ENCODE assay signal across 1 cellular context in the genomic region with DNA sequence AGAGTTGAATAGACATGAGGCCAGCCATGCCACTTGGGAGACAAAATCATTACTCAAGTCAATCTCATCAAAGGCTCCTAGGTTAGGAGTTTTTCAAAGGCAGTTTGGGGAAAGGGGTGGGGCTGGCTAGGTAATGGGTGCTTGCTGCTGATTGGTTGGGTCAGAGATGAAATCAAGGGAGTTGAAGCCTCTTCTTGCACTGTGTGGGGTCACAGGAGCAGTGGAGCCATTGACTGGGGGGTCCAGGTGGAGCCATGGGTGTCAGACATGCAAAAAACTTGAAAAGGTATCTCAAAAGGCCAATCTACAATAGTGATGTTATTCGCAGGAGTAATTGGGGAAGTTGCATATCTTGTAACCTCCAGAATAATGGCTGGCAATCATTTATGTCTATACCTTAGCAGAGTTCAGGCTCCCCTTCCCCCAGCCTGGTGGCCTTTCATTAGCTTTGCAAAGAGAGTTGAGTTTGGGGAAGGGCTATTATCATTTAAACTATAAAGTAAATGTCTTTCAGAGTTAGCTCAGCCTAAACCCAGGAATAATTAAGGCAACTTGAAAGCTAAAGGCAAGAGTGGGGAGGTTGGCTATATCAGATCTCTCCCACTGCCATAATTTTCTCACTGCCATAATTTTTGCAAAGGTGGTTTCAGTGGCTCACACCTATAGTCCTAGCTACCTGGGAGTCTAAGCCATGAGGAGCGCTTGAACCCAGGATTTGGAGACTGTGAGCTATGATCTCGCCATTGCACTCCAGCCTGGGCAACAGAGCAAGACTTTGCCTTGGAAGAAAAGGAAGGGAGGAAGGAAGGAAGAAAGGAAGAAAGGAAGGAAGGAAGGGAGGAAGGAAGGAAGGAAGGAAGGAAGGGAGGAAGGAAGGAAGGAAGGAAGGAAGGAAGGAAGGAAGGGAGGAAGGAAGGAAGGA.
TF ChIP-seq lines count a peak whose summit lies in the region.

No MANE protein-coding gene starts in this region.

TF ChIP-seq in H1, 55 proteins besides CTCF, POLR2A, EP300 and RAD21:
- TF ChIP-seq CTBP2 (IDR thresholded peaks at IDR 0.05; ENCODE audit: borderline replicate concordance, insufficient read depth, insufficient read length, low read length) (no peak), RFX5 (IDR thresholded peaks at IDR 0.05; ENCODE audit: borderline replicate concordance, low read depth, low read length) (no peak), SP4 (IDR thresholded peaks at IDR 0.05; ENCODE audit: low read length) (no peak), BRCA1 (IDR thresholded peaks at IDR 0.05; ENCODE audit: low read depth, low read length) (no peak), KDM5A (IDR thresholded peaks at IDR 0.05; ENCODE audit: low read length) (no peak), TCF12 (IDR thresholded peaks at IDR 0.05; ENCODE audit: low read depth, low read length) (no peak), KDM4A (IDR thresholded peaks at IDR 0.05; ENCODE audit: low read depth, low read length, severe bottlenecking) (no peak), EGR1 (IDR thresholded peaks at IDR 0.05; ENCODE audit: borderline replicate concordance, low read depth, low read length) (no peak), RNF2 (IDR thresholded peaks at IDR 0.05; ENCODE audit: borderline replicate concordance, low read depth, low read length, missing control alignments, poor library complexity, severe bottlenecking) (no peak), SP1 (IDR thresholded peaks at IDR 0.05; ENCODE audit: low read depth, low read length) (peak; percentile 40; the same call in 1 of the 2 replicates), ASH2L (IDR thresholded peaks at IDR 0.05; ENCODE audit: low read length) (peak; percentile 39), SIRT6 (IDR thresholded peaks at IDR 0.05; ENCODE audit: low read length) (no peak), JUN (IDR thresholded peaks at IDR 0.05; ENCODE audit: low read depth, low read length) (no peak), YY1 (IDR thresholded peaks at IDR 0.05; ENCODE audit: low read depth, low read length) (no peak), SUZ12 (IDR thresholded peaks at IDR 0.05; ENCODE audit: low read length) (no peak), SIN3A (conservative IDR thresholded peaks at IDR 0.05 in 1 of 2, IDR thresholded peaks at IDR 0.05 in 1 of 2; ENCODE audit: low read depth in 1 of 2, low read length in 2 of 2) (no peak)
- TF ChIP-seq, protein P1, sequence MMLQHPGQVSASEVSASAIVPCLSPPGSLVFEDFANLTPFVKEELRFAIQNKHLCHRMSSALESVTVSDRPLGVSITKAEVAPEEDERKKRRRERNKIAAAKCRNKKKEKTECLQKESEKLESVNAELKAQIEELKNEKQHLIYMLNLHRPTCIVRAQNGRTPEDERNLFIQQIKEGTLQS (IDR thresholded peaks at IDR 0.05; ENCODE audit: insufficient read depth, low read depth, low read length): no peak
- TF ChIP-seq, protein P2, sequence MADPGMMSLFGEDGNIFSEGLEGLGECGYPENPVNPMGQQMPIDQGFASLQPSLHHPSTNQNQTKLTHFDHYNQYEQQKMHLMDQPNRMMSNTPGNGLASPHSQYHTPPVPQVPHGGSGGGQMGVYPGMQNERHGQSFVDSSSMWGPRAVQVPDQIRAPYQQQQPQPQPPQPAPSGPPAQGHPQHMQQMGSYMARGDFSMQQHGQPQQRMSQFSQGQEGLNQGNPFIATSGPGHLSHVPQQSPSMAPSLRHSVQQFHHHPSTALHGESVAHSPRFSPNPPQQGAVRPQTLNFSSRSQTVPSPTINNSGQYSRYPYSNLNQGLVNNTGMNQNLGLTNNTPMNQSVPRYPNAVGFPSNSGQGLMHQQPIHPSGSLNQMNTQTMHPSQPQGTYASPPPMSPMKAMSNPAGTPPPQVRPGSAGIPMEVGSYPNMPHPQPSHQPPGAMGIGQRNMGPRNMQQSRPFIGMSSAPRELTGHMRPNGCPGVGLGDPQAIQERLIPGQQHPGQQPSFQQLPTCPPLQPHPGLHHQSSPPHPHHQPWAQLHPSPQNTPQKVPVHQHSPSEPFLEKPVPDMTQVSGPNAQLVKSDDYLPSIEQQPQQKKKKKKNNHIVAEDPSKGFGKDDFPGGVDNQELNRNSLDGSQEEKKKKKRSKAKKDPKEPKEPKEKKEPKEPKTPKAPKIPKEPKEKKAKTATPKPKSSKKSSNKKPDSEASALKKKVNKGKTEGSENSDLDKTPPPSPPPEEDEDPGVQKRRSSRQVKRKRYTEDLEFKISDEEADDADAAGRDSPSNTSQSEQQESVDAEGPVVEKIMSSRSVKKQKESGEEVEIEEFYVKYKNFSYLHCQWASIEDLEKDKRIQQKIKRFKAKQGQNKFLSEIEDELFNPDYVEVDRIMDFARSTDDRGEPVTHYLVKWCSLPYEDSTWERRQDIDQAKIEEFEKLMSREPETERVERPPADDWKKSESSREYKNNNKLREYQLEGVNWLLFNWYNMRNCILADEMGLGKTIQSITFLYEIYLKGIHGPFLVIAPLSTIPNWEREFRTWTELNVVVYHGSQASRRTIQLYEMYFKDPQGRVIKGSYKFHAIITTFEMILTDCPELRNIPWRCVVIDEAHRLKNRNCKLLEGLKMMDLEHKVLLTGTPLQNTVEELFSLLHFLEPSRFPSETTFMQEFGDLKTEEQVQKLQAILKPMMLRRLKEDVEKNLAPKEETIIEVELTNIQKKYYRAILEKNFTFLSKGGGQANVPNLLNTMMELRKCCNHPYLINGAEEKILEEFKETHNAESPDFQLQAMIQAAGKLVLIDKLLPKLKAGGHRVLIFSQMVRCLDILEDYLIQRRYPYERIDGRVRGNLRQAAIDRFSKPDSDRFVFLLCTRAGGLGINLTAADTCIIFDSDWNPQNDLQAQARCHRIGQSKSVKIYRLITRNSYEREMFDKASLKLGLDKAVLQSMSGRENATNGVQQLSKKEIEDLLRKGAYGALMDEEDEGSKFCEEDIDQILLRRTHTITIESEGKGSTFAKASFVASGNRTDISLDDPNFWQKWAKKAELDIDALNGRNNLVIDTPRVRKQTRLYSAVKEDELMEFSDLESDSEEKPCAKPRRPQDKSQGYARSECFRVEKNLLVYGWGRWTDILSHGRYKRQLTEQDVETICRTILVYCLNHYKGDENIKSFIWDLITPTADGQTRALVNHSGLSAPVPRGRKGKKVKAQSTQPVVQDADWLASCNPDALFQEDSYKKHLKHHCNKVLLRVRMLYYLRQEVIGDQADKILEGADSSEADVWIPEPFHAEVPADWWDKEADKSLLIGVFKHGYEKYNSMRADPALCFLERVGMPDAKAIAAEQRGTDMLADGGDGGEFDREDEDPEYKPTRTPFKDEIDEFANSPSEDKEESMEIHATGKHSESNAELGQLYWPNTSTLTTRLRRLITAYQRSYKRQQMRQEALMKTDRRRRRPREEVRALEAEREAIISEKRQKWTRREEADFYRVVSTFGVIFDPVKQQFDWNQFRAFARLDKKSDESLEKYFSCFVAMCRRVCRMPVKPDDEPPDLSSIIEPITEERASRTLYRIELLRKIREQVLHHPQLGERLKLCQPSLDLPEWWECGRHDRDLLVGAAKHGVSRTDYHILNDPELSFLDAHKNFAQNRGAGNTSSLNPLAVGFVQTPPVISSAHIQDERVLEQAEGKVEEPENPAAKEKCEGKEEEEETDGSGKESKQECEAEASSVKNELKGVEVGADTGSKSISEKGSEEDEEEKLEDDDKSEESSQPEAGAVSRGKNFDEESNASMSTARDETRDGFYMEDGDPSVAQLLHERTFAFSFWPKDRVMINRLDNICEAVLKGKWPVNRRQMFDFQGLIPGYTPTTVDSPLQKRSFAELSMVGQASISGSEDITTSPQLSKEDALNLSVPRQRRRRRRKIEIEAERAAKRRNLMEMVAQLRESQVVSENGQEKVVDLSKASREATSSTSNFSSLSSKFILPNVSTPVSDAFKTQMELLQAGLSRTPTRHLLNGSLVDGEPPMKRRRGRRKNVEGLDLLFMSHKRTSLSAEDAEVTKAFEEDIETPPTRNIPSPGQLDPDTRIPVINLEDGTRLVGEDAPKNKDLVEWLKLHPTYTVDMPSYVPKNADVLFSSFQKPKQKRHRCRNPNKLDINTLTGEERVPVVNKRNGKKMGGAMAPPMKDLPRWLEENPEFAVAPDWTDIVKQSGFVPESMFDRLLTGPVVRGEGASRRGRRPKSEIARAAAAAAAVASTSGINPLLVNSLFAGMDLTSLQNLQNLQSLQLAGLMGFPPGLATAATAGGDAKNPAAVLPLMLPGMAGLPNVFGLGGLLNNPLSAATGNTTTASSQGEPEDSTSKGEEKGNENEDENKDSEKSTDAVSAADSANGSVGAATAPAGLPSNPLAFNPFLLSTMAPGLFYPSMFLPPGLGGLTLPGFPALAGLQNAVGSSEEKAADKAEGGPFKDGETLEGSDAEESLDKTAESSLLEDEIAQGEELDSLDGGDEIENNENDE (IDR thresholded peaks at IDR 0.05; ENCODE audit: insufficient replicate concordance, low read length): peak; percentile 34
